ENCODE assay signal across 15 cellular contexts in genomic region chr15:96766387-96766786, GRCh38.
"Had no signal": no experiment of that assay in that cellular context is flagged by ENCODE, and none has a peak within 500 bp of the region (broad histone marks: within the 10 kb centered on the region; RNA-seq: fewer than 3 reads in every experiment).

No MANE protein-coding gene starts in this region.

- ATAC-seq: foreskin keratinocyte; left ventricle myocardium superior; mucosa of descending colon; naive thymus-derived CD8-positive, alpha-beta T cell; right cardiac atrium had no signal

- DNase-seq: colonic mucosa; dermis blood vessel endothelial cell; erythroblast; foreskin keratinocyte; kidney; left cardiac atrium; left ventricle myocardium superior; mucosa of descending colon; naive thymus-derived CD8-positive, alpha-beta T cell; ovary; right cardiac atrium; small intestine; stimulated activated CD4-positive, alpha-beta T cell treated with anti-CD3 and anti-CD28 coated beads, Interleukin-12 subunit alpha, Interleukin-12 subunit beta, amount 100 ng/mL, for 4 hours; stimulated activated naive CD4-positive, alpha-beta T cell; stomach had no signal
